In genomic region chr1:29962356-29962755, GRCh38 we compare ENCODE assay signal across 22 cellular contexts.
"Had no signal": no experiment of that assay in that cellular context is flagged by ENCODE, and none has a peak within 500 bp of the region (broad histone marks: within the 10 kb centered on the region; RNA-seq: fewer than 3 reads in every experiment).

No MANE protein-coding gene starts in this region.

- H3K36me3 Mint-ChIP-seq: activated naive CD8-positive, alpha-beta T cell treated with anti-CD3 and anti-CD28 coated beads for 36 hours; brain; mesothelial cell of epicardium; naive B cell had no signal

- DNase-seq: activated CD4-positive, alpha-beta T cell treated with anti-CD3 and anti-CD28 coated beads for 36 hours; activated CD4-positive, CD25-positive, alpha-beta regulatory T cell; activated CD8-positive, alpha-beta T cell treated with anti-CD3 and anti-CD28 coated beads, Interleukin-2, amount 10 ng/mL, durations not matched to agents 7 days and 5 days; activated effector memory CD4-positive, alpha-beta T cell treated with anti-CD3 and anti-CD28 coated beads, Interleukin-2, amount 50 U/mL, for 16 hours; activated naive CD4-positive, alpha-beta T cell treated with anti-CD3 and anti-CD28 coated beads for 36 hours; activated naive CD8-positive, alpha-beta T cell treated with anti-CD3 and anti-CD28 coated beads for 36 hours; aorta; foreskin melanocyte; left ventricle myocardium inferior; naive B cell; right cardiac atrium; spleen; stimulated activated naive CD4-positive, alpha-beta T cell; T-helper 1 cell had no signal

- ATAC-seq: activated CD4-positive, alpha-beta T cell treated with anti-CD3 and anti-CD28 coated beads for 36 hours; activated CD8-positive, alpha-beta T cell treated with anti-CD3 and anti-CD28 coated beads, Interleukin-2, amount 10 ng/mL, durations not matched to agents 7 days and 5 days; right cardiac atrium had no signal

- H3K4me1 Mint-ChIP-seq: activated CD4-positive, alpha-beta T cell treated with anti-CD3 and anti-CD28 coated beads for 36 hours; activated naive CD8-positive, alpha-beta T cell treated with anti-CD3 and anti-CD28 coated beads for 36 hours; naive B cell had no signal

- H3K27ac Mint-ChIP-seq: activated CD4-positive, alpha-beta T cell treated with anti-CD3 and anti-CD28 coated beads for 36 hours; activated CD8-positive, alpha-beta T cell treated with anti-CD3 and anti-CD28 coated beads, Interleukin-2, amount 10 ng/mL, durations not matched to agents 7 days and 5 days; activated naive CD8-positive, alpha-beta T cell treated with anti-CD3 and anti-CD28 coated beads for 36 hours; mesothelial cell of epicardium; naive B cell; T-helper 2 cell treated with Interferon-gamma antibody and Interleukin-4, amounts not matched to agents 5 μg/mL and 100 μg/mL, for 36 hours had no signal

- H3K27ac ChIP-seq: adrenal gland, cardiac muscle cell, esophagus muscularis mucosa, left ventricle myocardium inferior, spleen, tibial nerve had no signal

- H3K4me3 Mint-ChIP-seq: activated CD4-positive, alpha-beta T cell treated with anti-CD3 and anti-CD28 coated beads for 36 hours; activated CD8-positive, alpha-beta T cell treated with anti-CD3 and anti-CD28 coated beads, Interleukin-2, amount 10 ng/mL, durations not matched to agents 7 days and 5 days; activated naive CD4-positive, alpha-beta T cell treated with anti-CD3 and anti-CD28 coated beads for 36 hours; activated naive CD8-positive, alpha-beta T cell treated with anti-CD3 and anti-CD28 coated beads for 36 hours; brain; mesothelial cell of epicardium; naive B cell; T-helper 2 cell treated with Interferon-gamma antibody and Interleukin-4, amounts not matched to agents 5 μg/mL and 100 μg/mL, for 36 hours had no signal

- H3K36me3 ChIP-seq: adrenal gland, cardiac muscle cell, esophagus muscularis mucosa, left ventricle myocardium inferior, spleen, tibial nerve had no signal

- H3K4me3 ChIP-seq: adrenal gland, cardiac muscle cell, esophagus muscularis mucosa, left ventricle myocardium inferior, lung, spleen, tibial nerve had no signal

- H3K9me3 Mint-ChIP-seq: activated naive CD4-positive, alpha-beta T cell treated with anti-CD3 and anti-CD28 coated beads for 36 hours; activated naive CD8-positive, alpha-beta T cell treated with anti-CD3 and anti-CD28 coated beads for 36 hours; mesothelial cell of epicardium; T-helper 2 cell treated with Interferon-gamma antibody and Interleukin-4, amounts not matched to agents 5 μg/mL and 100 μg/mL, for 36 hours had no signal

- H3K27me3 ChIP-seq: adrenal gland, cardiac muscle cell, tibial nerve had no signal

- H3K4me1 ChIP-seq: adrenal gland, esophagus muscularis mucosa, left ventricle myocardium inferior, spleen, tibial nerve had no signal

- H3K9me3 ChIP-seq: adrenal gland, esophagus muscularis mucosa, left ventricle myocardium inferior, spleen, tibial nerve had no signal
